In the genomic region with DNA sequence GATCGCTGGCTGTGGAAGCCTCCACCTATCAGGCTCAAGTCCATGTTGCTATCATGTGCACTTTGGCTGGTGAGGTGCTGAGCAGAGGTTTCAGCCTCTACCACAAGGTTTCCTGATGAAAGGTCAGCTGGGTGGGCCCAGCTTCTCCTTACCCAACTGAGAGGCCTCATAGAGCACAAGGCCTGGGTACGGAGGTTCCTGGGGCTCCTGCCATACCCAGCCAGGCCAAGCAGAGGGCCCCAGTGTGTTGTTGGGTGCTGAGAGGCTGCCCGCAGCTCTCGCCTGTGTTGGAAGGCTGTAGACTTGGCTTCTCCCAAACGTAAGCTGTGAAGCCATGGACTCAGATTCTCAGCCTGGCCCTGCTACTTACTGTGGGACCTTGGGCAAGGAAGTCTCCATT, we compare ENCODE assay signal across 9 cellular contexts. TPM values are rescaled to one million over a fixed set of nuclear protein-coding genes. Genes with fewer than 3 reads are reported as not detected.
DNase-seq lines count a peak whose midpoint lies in the region; ATAC-seq, FAIRE-seq and TF ChIP-seq lines count a peak whose summit lies in the region.
"Had no signal": no experiment of that assay in that cellular context is flagged by ENCODE, and none has a peak within 500 bp of the region (broad histone marks: within the 10 kb centered on the region; RNA-seq: fewer than 3 reads in every experiment).

No MANE protein-coding gene starts in this region.

- H3K36me3 Mint-ChIP-seq in CD8-positive, alpha-beta T cell = peaks cover 6% of the 10 kb centered on the region
- H3K36me3 Mint-ChIP-seq in progenitor cell of endocrine pancreas (ENCODE audit: insufficient read depth) = peaks cover 6% of the 10 kb centered on the region

- no peaks in the 10 kb centered on the region for H3K36me3 ChIP-seq in CD8-positive, alpha-beta T cell (ENCODE audit: insufficient read depth, low read length)
- H3K36me3 ChIP-seq in SJCRH30 = peaks cover 9% of the 10 kb centered on the region; the same call in 1 of the 2 replicates

- POLR2A ChIA-PET in CD8-positive, alpha-beta T cell (lab: Charles Lee) = no interaction called here

- no peak overlapping the region for H3K4me3 ChIP-seq in CD8-positive, alpha-beta T cell (ENCODE audit: low read depth, low read length)
- H3K4me3 ChIP-seq in SJCRH30 = no peak overlapping the region

- H3K9me3 Mint-ChIP-seq in CD8-positive, alpha-beta T cell = no peaks in the 10 kb centered on the region
- H3K9me3 Mint-ChIP-seq in progenitor cell of endocrine pancreas (ENCODE audit: low read depth) = no peaks in the 10 kb centered on the region

- intact Hi-C loops in CD8-positive, alpha-beta T cell (cut with DNase I, micrococcal nuclease) = no loop called here

- H3K4me3 Mint-ChIP-seq in CD8-positive, alpha-beta T cell = no peak overlapping the region
- H3K4me3 Mint-ChIP-seq in progenitor cell of endocrine pancreas (ENCODE audit: low read depth) = no peak overlapping the region

- H3K27ac ChIP-seq in CD8-positive, alpha-beta T cell (ENCODE audit: low read depth, low read length) = no peak overlapping the region
- H3K27ac ChIP-seq in SJCRH30 = peak overlapping the region; percentile 71

- TF ChIP-seq CTCF in CD8-positive, alpha-beta T cell (IDR thresholded peaks at IDR 0.05) = no peak
- no peak for TF ChIP-seq CTCF in progenitor cell of endocrine pancreas (IDR thresholded peaks at IDR 0.05; ENCODE audit: unreplicated experiment)

- FAIRE-seq in urothelium cell line (lab: Jason Lieb, UNC) = no peak
- FAIRE-seq: G401.6 had no signal

- ATAC-seq in CD8-positive, alpha-beta T cell = peak; percentile 65
- peak; percentile 6 for ATAC-seq in esophagus mucosa
- no peak for ATAC-seq in HG02763 (IDR thresholded peaks at IDR 0.05; ENCODE audit: unreplicated experiment)
- ATAC-seq in HG03095 (IDR thresholded peaks at IDR 0.05; ENCODE audit: unreplicated experiment) = no peak

- peaks cover 73% of the 10 kb centered on the region for H3K4me1 Mint-ChIP-seq in CD8-positive, alpha-beta T cell (ENCODE audit: low read depth)
- peaks cover 73% of the 10 kb centered on the region for H3K4me1 Mint-ChIP-seq in progenitor cell of endocrine pancreas (ENCODE audit: low read depth)

- peak overlapping the region; percentile 52 for H3K27ac Mint-ChIP-seq in CD8-positive, alpha-beta T cell
- H3K27ac Mint-ChIP-seq in progenitor cell of endocrine pancreas = peak overlapping the region; percentile 80

- H3K4me1 ChIP-seq in CD8-positive, alpha-beta T cell (ENCODE audit: insufficient read depth, low read length) = peaks cover 17% of the 10 kb centered on the region
- peaks cover 35% of the 10 kb centered on the region for H3K4me1 ChIP-seq in SJCRH30

- CTCF ChIA-PET in CD8-positive, alpha-beta T cell (lab: Charles Lee) = interaction anchor here (1.0 to 2.3 kb wide), 2 partner anchors 39 to 212 kb away, joined by 3 to 6 read pairs; no protein-coding TSS in a partner anchor

- H3K9me3 ChIP-seq in CD8-positive, alpha-beta T cell (ENCODE audit: low read length) = no peaks in the 10 kb centered on the region
- no peaks in the 10 kb centered on the region for H3K9me3 ChIP-seq in SJCRH30 (replicated peaks)

- peaks cover 2% of the 10 kb centered on the region for H3K27me3 Mint-ChIP-seq in CD8-positive, alpha-beta T cell (ENCODE audit: low read depth)
- no peaks in the 10 kb centered on the region for H3K27me3 Mint-ChIP-seq in progenitor cell of endocrine pancreas

- no peaks in the 10 kb centered on the region for H3K27me3 ChIP-seq in CD8-positive, alpha-beta T cell (ENCODE audit: insufficient read depth, low read length)
- H3K27me3 ChIP-seq in SJCRH30 = no peaks in the 10 kb centered on the region

- DNase-seq in CD8-positive, alpha-beta T cell = peak in 1 of 7 experiments; percentile 34
- DNase-seq in SJCRH30 = no peak
- DNase-seq in progenitor cell of endocrine pancreas (ENCODE audit: low spot score, unreplicated experiment) = no peak
- DNase-seq in NCI-H1092 (lab: John Stamatoyannopoulos, UW) = no peak
- DNase-seq in urothelium cell line (ENCODE audit: low spot score) = no peak

RNA-seq across cellular contexts. Expression of a gene that starts 28.2 kb away (rescaled TPM):
- 100 to 1,000 TPM; 110 to 111 TPM for total RNA-seq in CD8-positive, alpha-beta T cell
- 166 and 192 TPM in 2 replicates for total RNA-seq in SJCRH30 (2014; rRNA removed; shearing (Covaris generic))
- total RNA-seq in esophagus mucosa (455 TPM), progenitor cell of endocrine pancreas (639 and 657 TPM in 2 replicates)

RNA-seq across cellular contexts. Expression of a gene that starts 56.6 kb away (rescaled TPM):
- total RNA-seq in CD8-positive, alpha-beta T cell = 100 to 1,000 TPM; 313 to 315 TPM
- total RNA-seq in SJCRH30 (2014; rRNA removed; shearing (Covaris generic)) = 320 and 322 TPM in 2 replicates
- total RNA-seq in esophagus mucosa (304 TPM), progenitor cell of endocrine pancreas (193 and 203 TPM in 2 replicates)

RNA-seq across cellular contexts. Expression of a gene that starts 57.9 kb away (rescaled TPM):
- 100 to 1,000 TPM; 135 to 151 TPM for total RNA-seq in CD8-positive, alpha-beta T cell
- total RNA-seq in SJCRH30 (2014; rRNA removed; shearing (Covaris generic)) = 1.2 and 1.5 TPM in 2 replicates
- 3.4 TPM for total RNA-seq in esophagus mucosa
- total RNA-seq in progenitor cell of endocrine pancreas = 6.7 and 10.9 TPM in 2 replicates

Comparison
In these comparisons a context has a peak if more than half of its experiments do, and no peak if none do; other contexts are left out.
1. ATAC-seq: peak in CD8-positive, alpha-beta T cell (single experiment) and esophagus mucosa (single experiment); none in HG02763 (single experiment) and HG03095 (single experiment).
2. RNA of a gene that starts 57.9 kb away (total RNA-seq): 135 to 151 TPM in CD8-positive, alpha-beta T cell; 6.7 to 10.9 TPM in progenitor cell of endocrine pancreas, 3.4 TPM in esophagus mucosa (single experiment) and 1.2 to 1.5 TPM in SJCRH30; every median in the first group is over 10 times any median in the second.